In genomic region chr6:165847407-165848098, GRCh38 we compare ENCODE assay signal across 14 cellular contexts.
DNase-seq lines count a peak whose midpoint lies in the region; ATAC-seq and TF ChIP-seq lines count a peak whose summit lies in the region.
"Had no signal": no experiment of that assay in that cellular context is flagged by ENCODE, and none has a peak within 500 bp of the region (broad histone marks: within the 10 kb centered on the region; RNA-seq: fewer than 3 reads in every experiment).

No MANE protein-coding gene starts in this region.

- DNase-seq in NCI-H2029 (lab: John Stamatoyannopoulos, UW) (peak; percentile 38), NCI-H2029 treated with DMSO at 0.1 percent for 48 hours (lab: John Stamatoyannopoulos, UW) (no peak), NCI-H1105 treated with DMSO at 0.1 percent for 48 hours (lab: John Stamatoyannopoulos, UW) (peak; percentile 53), colonic mucosa (peak; percentile 46), DMS153 (lab: John Stamatoyannopoulos, UW) (no peak), NCI-H1694 treated with DMSO at 0.1 percent for 48 hours (lab: John Stamatoyannopoulos, UW) (no peak)
- DNase-seq in naive thymus-derived CD4-positive, alpha-beta T cell = peak in 2 of 9 donors; percentile 36 to 39
- DNase-seq: activated CD4-positive, CD25-positive, alpha-beta regulatory T cell; activated T-cell treated with anti-CD3 and anti-CD28 coated beads, Interleukin-2, amount 50 U/mL, for 48 hours; amniotic stem cell; effector CD8-positive, alpha-beta T cell; kidney glomerular epithelial cell; NCI-H187 treated with DMSO at 0.1 percent for 48 hours had no signal

- no peak for TF ChIP-seq CTCF in colonic mucosa (IDR thresholded peaks at IDR 0.05)

- peaks cover 0 to 2% (median 0%) of the 10 kb centered on the region in 11 donors for H3K9me3 Mint-ChIP-seq in naive thymus-derived CD4-positive, alpha-beta T cell

- no peak overlapping the region for H3K27ac Mint-ChIP-seq in naive thymus-derived CD4-positive, alpha-beta T cell

- POLR2A ChIA-PET in naive thymus-derived CD4-positive, alpha-beta T cell (lab: Charles Lee) = no interaction called here

- H3K27ac ChIP-seq in colonic mucosa = no peak overlapping the region
- H3K27ac ChIP-seq in naive thymus-derived CD4-positive, alpha-beta T cell (ENCODE audit: low read depth, low read length) = no peak overlapping the region

- H3K27me3 ChIP-seq in colonic mucosa = no peaks in the 10 kb centered on the region
- H3K27me3 ChIP-seq in naive thymus-derived CD4-positive, alpha-beta T cell (ENCODE audit: control insufficient read depth in 2 of 2, insufficient read depth in 2 of 2, low read length in 2 of 2) = peaks cover 0 to 3% of the 10 kb centered on the region in 2 donors

- H3K4me1 ChIP-seq in colonic mucosa = peaks cover 12% of the 10 kb centered on the region
- H3K4me1 ChIP-seq in naive thymus-derived CD4-positive, alpha-beta T cell (ENCODE audit: control insufficient read depth in 2 of 2, insufficient read depth in 2 of 2, low read length in 2 of 2) = no peaks in the 10 kb centered on the region

- H3K36me3 Mint-ChIP-seq in naive thymus-derived CD4-positive, alpha-beta T cell = no peaks in the 10 kb centered on the region

- ATAC-seq in naive thymus-derived CD4-positive, alpha-beta T cell = peak; percentile 23
- ATAC-seq in GM19455 (IDR thresholded peaks at IDR 0.05; ENCODE audit: unreplicated experiment) = no peak

- intact Hi-C loops in colonic mucosa (cut with DNase I) = no loop called here
- intact Hi-C loops in naive thymus-derived CD4-positive, alpha-beta T cell (cut with micrococcal nuclease) = no loop called here

- no peak overlapping the region for H3K4me3 Mint-ChIP-seq in naive thymus-derived CD4-positive, alpha-beta T cell

- H3K9ac ChIP-seq in colonic mucosa (ENCODE audit: low read depth in 2 of 2, low read length in 2 of 2) = peak overlapping the region in 1 of 2 donors; percentile 67

- no peaks in the 10 kb centered on the region for H3K36me3 ChIP-seq in colonic mucosa
- H3K36me3 ChIP-seq in naive thymus-derived CD4-positive, alpha-beta T cell (ENCODE audit: control insufficient read depth in 2 of 3, insufficient read depth in 3 of 3, low read length in 3 of 3) = no peaks in the 10 kb centered on the region

- peaks cover 3 to 13% (median 7%) of the 10 kb centered on the region in 7 donors for H3K4me1 Mint-ChIP-seq in naive thymus-derived CD4-positive, alpha-beta T cell

- CTCF ChIA-PET in naive thymus-derived CD4-positive, alpha-beta T cell (lab: Charles Lee) = no interaction called here

- no peak overlapping the region for H3K4me3 ChIP-seq in colonic mucosa
- no peak overlapping the region for H3K4me3 ChIP-seq in naive thymus-derived CD4-positive, alpha-beta T cell (ENCODE audit: low read length)

- no peaks in the 10 kb centered on the region for H3K9me3 ChIP-seq in colonic mucosa
- no peaks in the 10 kb centered on the region for H3K9me3 ChIP-seq in naive thymus-derived CD4-positive, alpha-beta T cell (ENCODE audit: control insufficient read depth in 2 of 3, low read length in 3 of 3)

- H3K27me3 Mint-ChIP-seq in naive thymus-derived CD4-positive, alpha-beta T cell = peaks cover 59 to 73% (median 67%) of the 10 kb centered on the region in 5 donors

Comparison
In these comparisons a context has a peak if more than half of its experiments do, and no peak if none do; other contexts are left out.
1. DNase-seq: peak in NCI-H2029 (single experiment), NCI-H1105 treated with DMSO at 0.1 percent for 48 hours (single experiment) and colonic mucosa (single experiment); none in NCI-H2029 treated with DMSO at 0.1 percent for 48 hours (single experiment), DMS153 (single experiment) and NCI-H1694 treated with DMSO at 0.1 percent for 48 hours (single experiment).